In genomic region chr12:1056390-1056789, GRCh38 we compare ENCODE assay signal across 23 cellular contexts.
"Had no signal": no experiment of that assay in that cellular context is flagged by ENCODE, and none has a peak within 500 bp of the region (broad histone marks: within the 10 kb centered on the region; RNA-seq: fewer than 3 reads in every experiment).

No MANE protein-coding gene starts in this region.

- H3K4me3 ChIP-seq: body of pancreas, dorsolateral prefrontal cortex, hepatocyte, ovary, smooth muscle cell, suprapubic skin, transverse colon, vagina had no signal

- H3K9me3 ChIP-seq: ovary, suprapubic skin had no signal

- H3K27me3 ChIP-seq: body of pancreas, dorsolateral prefrontal cortex, hepatocyte, ovary, suprapubic skin, transverse colon, vagina had no signal

- H3K27ac ChIP-seq: body of pancreas, epithelial cell of prostate, hepatocyte, ovary, suprapubic skin, transverse colon, vagina had no signal

- H3K36me3 ChIP-seq: ovary, suprapubic skin, transverse colon, vagina had no signal

- DNase-seq: activated CD4-positive, alpha-beta T cell treated with anti-CD3 and anti-CD28 coated beads, Interleukin-2, amount 10 ng/mL, durations not matched to agents 24 days and 14 days; activated CD8-positive, alpha-beta T cell treated with anti-CD3 and anti-CD28 coated beads, Interleukin-2, amount 10 ng/mL, durations not matched to agents 7 days and 5 days; activated naive CD4-positive, alpha-beta T cell treated with anti-CD3 and anti-CD28 coated beads for 36 hours; activated T-cell treated with anti-CD3 and anti-CD28 coated beads, Interleukin-2, amount 50 U/mL, for 24 hours; body of pancreas; caudate nucleus; dorsolateral prefrontal cortex; foreskin fibroblast; immature natural killer cell; kidney glomerular epithelial cell; left ventricle myocardium superior; mesenchymal stem cell; naive thymus-derived CD4-positive, alpha-beta T cell; ovary; stimulated activated CD4-positive, alpha-beta T cell treated with anti-CD3 and anti-CD28 coated beads, Interleukin-4, amount 100 ng/mL, for 1 hour; stimulated activated naive CD8-positive, alpha-beta T cell treated with anti-CD3 and anti-CD28 coated beads, Interleukin-15, amount 100 ng/mL, for 72 hours; T-helper 9 cell; transverse colon had no signal
